In the genomic region with DNA sequence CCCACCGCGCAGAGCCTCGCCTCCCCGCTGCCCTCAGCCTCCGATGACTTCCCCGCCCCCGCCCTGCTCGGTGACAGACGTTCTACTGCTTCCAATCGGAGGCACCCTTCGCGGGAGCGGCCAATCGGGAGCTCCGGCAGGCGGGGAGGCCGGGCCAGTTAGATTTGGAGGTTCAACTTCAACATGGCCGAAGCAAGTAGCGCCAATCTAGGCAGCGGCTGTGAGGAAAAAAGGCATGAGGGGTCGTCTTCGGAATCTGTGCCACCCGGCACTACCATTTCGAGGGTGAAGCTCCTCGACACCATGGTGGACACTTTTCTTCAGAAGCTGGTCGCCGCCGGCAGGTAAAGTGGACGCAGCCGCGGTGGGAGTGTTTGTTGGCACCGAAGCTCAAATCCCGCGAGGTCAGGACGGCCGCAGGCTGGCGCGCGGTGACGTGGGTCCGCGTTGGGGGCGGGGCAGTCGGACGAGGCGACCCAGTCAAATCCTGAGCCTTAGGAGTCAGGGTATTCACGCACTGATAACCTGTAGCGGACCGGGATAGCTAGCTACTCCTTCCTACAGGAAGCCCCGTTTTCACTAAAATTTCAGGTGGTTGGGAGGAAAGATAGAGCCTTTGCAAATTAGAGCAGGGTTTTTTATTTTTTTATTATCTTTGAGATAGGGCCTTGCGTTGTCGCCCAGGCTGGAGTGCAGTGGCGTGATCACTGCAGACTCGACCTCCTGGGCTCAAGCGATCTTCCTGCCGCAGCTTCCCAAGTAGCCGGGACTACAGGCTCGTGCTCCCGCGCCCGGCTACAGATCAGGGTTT, we compare ENCODE assay signal across 1 cellular context.
TF ChIP-seq lines count a peak whose summit lies in the region.

A gene with protein sequence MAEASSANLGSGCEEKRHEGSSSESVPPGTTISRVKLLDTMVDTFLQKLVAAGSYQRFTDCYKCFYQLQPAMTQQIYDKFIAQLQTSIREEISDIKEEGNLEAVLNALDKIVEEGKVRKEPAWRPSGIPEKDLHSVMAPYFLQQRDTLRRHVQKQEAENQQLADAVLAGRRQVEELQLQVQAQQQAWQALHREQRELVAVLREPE (plus strand): TSS at position 175 of the 811 bp plus-strand sequence. CDS start 9 bp downstream, at position 184.

TF ChIP-seq in HepG2, 621 proteins besides CTCF, POLR2A, EP300 and RAD21 (continued from another document and continues in another):
- TF ChIP-seq, protein P1, sequence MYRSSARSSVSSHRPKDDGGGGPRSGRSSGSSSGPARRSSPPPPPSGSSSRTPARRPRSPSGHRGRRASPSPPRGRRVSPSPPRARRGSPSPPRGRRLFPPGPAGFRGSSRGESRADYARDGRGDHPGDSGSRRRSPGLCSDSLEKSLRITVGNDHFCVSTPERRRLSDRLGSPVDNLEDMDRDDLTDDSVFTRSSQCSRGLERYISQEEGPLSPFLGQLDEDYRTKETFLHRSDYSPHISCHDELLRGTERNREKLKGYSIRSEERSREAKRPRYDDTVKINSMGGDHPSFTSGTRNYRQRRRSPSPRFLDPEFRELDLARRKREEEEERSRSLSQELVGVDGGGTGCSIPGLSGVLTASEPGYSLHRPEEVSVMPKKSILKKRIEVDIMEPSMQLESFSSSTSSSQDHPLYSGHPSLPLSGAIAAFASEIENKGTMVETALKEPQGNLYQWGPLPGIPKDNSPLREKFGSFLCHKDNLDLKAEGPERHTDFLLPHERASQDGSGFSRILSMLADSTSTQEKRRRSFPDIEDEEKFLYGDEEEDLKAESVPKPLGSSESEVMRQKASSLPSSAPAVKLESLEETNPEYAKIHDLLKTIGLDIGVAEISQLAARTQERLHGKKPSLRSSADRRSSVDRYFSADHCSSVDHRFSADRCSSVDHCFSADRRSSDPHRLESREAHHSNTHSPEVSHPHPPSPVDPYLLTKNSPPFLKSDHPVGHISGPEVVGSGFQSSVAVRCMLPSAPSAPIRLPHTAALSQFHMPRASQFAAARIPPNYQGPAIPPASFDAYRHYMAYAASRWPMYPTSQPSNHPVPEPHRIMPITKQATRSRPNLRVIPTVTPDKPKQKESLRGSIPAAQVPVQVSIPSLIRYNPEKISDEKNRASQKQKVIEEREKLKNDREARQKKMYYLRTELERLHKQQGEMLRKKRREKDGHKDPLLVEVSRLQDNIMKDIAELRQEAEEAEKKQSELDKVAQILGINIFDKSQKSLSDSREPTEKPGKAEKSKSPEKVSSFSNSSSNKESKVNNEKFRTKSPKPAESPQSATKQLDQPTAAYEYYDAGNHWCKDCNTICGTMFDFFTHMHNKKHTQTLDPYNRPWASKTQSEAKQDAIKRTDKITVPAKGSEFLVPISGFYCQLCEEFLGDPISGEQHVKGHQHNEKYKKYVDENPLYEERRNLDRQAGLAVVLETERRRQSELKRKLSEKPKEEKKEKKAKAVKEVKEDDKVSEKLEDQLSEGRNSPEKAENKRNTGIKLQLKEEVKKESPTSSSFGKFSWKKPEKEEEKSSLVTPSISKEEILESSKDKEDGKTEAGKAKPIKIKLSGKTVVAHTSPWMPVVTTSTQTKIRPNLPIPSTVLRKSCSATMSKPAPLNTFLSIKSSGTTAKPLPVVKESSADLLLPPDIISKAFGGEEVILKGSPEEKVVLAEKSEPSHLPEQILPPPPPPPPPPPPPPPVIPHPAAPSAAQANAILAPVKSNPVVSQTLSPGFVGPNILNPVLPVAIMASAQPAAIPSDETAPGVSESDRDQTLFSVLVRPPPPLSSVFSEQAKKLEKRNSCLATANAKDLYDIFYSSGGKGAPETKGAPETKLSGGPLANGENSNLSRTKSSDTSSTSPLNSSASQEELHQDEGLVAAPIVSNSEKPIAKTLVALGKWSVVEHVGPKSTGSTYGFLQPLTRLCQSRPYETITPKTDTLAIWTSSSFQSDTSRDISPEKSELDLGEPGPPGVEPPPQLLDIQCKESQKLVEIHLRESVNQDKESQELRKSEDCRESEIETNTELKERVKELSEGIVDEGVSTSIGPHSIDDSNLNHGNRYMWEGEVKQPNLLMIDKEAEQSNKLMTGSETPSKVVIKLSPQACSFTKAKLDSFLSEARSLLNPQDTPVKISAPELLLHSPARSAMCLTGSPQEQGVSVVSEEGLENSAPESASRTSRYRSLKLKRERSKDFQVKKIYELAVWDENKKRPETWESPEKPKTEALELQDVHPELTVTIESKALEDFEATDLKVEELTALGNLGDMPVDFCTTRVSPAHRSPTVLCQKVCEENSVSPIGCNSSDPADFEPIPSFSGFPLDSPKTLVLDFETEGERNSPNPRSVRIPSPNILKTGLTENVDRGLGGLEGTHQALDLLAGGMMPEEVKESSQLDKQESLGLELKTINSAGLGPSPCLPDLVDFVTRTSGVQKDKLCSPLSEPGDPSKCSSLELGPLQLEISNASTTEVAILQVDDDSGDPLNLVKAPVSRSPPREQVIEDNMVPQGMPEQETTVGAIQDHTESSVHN (CRISPR knock-in tag; IDR thresholded peaks at IDR 0.05), result peak; percentile 87
- TF ChIP-seq PAWR (CRISPR knock-in tag; IDR thresholded peaks at IDR 0.05; ENCODE audit: borderline replicate concordance), result no peak
- TF ChIP-seq, protein P2, sequence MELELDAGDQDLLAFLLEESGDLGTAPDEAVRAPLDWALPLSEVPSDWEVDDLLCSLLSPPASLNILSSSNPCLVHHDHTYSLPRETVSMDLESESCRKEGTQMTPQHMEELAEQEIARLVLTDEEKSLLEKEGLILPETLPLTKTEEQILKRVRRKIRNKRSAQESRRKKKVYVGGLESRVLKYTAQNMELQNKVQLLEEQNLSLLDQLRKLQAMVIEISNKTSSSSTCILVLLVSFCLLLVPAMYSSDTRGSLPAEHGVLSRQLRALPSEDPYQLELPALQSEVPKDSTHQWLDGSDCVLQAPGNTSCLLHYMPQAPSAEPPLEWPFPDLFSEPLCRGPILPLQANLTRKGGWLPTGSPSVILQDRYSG (CRISPR knock-in tag; IDR thresholded peaks at IDR 0.05), result no peak
- TF ChIP-seq, protein P3, sequence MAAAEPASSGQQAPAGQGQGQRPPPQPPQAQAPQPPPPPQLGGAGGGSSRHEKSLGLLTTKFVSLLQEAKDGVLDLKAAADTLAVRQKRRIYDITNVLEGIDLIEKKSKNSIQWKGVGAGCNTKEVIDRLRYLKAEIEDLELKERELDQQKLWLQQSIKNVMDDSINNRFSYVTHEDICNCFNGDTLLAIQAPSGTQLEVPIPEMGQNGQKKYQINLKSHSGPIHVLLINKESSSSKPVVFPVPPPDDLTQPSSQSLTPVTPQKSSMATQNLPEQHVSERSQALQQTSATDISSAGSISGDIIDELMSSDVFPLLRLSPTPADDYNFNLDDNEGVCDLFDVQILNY (CRISPR knock-in tag; conservative IDR thresholded peaks at IDR 0.05), result peak; percentile 58; the same call in 1 of the 2 replicates
- TF ChIP-seq ZNF350 (CRISPR knock-in tag; IDR thresholded peaks at IDR 0.05; ENCODE audit: borderline replicate concordance, low read depth), result peak; percentile 83; the same call in 1 of the 2 replicates
- TF ChIP-seq ADNP (CRISPR knock-in tag; IDR thresholded peaks at IDR 0.05), result no peak
- TF ChIP-seq MAF1 (CRISPR knock-in tag; IDR thresholded peaks at IDR 0.05; ENCODE audit: borderline replicate concordance), result no peak
- TF ChIP-seq ZMAT3 (CRISPR knock-in tag; conservative IDR thresholded peaks at IDR 0.05), result peak; percentile 69
- peak; percentile 87 for TF ChIP-seq SPEN (CRISPR knock-in tag; IDR thresholded peaks at IDR 0.05; ENCODE audit: low read depth)
- TF ChIP-seq, protein P4, sequence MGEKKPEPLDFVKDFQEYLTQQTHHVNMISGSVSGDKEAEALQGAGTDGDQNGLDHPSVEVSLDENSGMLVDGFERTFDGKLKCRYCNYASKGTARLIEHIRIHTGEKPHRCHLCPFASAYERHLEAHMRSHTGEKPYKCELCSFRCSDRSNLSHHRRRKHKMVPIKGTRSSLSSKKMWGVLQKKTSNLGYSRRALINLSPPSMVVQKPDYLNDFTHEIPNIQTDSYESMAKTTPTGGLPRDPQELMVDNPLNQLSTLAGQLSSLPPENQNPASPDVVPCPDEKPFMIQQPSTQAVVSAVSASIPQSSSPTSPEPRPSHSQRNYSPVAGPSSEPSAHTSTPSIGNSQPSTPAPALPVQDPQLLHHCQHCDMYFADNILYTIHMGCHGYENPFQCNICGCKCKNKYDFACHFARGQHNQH (CRISPR knock-in tag; IDR thresholded peaks at IDR 0.05), result peak; percentile 59; the same call in 1 of the 2 replicates
- no peak for TF ChIP-seq NPAS2 (CRISPR knock-in tag; IDR thresholded peaks at IDR 0.05; ENCODE audit: borderline replicate concordance)
- no peak for TF ChIP-seq ZNF776 (CRISPR knock-in tag; IDR thresholded peaks at IDR 0.05)
- TF ChIP-seq, protein P5, sequence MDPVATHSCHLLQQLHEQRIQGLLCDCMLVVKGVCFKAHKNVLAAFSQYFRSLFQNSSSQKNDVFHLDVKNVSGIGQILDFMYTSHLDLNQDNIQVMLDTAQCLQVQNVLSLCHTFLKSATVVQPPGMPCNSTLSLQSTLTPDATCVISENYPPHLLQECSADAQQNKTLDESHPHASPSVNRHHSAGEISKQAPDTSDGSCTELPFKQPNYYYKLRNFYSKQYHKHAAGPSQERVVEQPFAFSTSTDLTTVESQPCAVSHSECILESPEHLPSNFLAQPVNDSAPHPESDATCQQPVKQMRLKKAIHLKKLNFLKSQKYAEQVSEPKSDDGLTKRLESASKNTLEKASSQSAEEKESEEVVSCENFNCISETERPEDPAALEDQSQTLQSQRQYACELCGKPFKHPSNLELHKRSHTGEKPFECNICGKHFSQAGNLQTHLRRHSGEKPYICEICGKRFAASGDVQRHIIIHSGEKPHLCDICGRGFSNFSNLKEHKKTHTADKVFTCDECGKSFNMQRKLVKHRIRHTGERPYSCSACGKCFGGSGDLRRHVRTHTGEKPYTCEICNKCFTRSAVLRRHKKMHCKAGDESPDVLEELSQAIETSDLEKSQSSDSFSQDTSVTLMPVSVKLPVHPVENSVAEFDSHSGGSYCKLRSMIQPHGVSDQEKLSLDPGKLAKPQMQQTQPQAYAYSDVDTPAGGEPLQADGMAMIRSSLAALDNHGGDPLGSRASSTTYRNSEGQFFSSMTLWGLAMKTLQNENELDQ (CRISPR knock-in tag; IDR thresholded peaks at IDR 0.05; ENCODE audit: borderline replicate concordance), result no peak
- TF ChIP-seq, protein P6, sequence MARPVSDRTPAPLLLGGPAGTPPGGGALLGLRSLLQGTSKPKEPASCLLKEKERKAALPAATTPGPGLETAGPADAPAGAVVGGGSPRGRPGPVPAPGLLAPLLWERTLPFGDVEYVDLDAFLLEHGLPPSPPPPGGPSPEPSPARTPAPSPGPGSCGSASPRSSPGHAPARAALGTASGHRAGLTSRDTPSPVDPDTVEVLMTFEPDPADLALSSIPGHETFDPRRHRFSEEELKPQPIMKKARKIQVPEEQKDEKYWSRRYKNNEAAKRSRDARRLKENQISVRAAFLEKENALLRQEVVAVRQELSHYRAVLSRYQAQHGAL (CRISPR knock-in tag; IDR thresholded peaks at IDR 0.05; ENCODE audit: not compliant biosample characterization), result peak; percentile 65
- TF ChIP-seq MED13 (CRISPR knock-in tag; IDR thresholded peaks at IDR 0.05), result no peak; the same call in 1 of the 2 replicates
- TF ChIP-seq, protein P7, sequence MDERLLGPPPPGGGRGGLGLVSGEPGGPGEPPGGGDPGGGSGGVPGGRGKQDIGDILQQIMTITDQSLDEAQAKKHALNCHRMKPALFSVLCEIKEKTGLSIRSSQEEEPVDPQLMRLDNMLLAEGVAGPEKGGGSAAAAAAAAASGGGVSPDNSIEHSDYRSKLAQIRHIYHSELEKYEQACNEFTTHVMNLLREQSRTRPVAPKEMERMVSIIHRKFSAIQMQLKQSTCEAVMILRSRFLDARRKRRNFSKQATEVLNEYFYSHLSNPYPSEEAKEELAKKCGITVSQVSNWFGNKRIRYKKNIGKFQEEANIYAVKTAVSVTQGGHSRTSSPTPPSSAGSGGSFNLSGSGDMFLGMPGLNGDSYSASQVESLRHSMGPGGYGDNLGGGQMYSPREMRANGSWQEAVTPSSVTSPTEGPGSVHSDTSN (CRISPR knock-in tag; IDR thresholded peaks at IDR 0.05), result peak; percentile 89
- TF ChIP-seq, protein P8, sequence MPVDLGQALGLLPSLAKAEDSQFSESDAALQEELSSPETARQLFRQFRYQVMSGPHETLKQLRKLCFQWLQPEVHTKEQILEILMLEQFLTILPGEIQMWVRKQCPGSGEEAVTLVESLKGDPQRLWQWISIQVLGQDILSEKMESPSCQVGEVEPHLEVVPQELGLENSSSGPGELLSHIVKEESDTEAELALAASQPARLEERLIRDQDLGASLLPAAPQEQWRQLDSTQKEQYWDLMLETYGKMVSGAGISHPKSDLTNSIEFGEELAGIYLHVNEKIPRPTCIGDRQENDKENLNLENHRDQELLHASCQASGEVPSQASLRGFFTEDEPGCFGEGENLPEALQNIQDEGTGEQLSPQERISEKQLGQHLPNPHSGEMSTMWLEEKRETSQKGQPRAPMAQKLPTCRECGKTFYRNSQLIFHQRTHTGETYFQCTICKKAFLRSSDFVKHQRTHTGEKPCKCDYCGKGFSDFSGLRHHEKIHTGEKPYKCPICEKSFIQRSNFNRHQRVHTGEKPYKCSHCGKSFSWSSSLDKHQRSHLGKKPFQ (CRISPR knock-in tag; IDR thresholded peaks at IDR 0.05; ENCODE audit: insufficient replicate concordance), result peak; percentile 46
- no peak for TF ChIP-seq ATF7 (IDR thresholded peaks at IDR 0.05)
- TF ChIP-seq ATF7 (CRISPR knock-in tag; IDR thresholded peaks at IDR 0.05), result peak; percentile 44; the same call in 1 of the 2 replicates
- no peak; the same call in 1 of the 2 replicates for TF ChIP-seq ZNF747 (CRISPR knock-in tag; IDR thresholded peaks at IDR 0.05; ENCODE audit: borderline replicate concordance)
- peak; percentile 88 for TF ChIP-seq ATF1 (CRISPR knock-in tag; IDR thresholded peaks at IDR 0.05)
- no peak; the same call in 1 of the 2 replicates for TF ChIP-seq MTF1 (CRISPR knock-in tag; IDR thresholded peaks at IDR 0.05)
- TF ChIP-seq ZNF703 (CRISPR knock-in tag; IDR thresholded peaks at IDR 0.05; ENCODE audit: borderline replicate concordance), result no peak
- TF ChIP-seq, protein P9, sequence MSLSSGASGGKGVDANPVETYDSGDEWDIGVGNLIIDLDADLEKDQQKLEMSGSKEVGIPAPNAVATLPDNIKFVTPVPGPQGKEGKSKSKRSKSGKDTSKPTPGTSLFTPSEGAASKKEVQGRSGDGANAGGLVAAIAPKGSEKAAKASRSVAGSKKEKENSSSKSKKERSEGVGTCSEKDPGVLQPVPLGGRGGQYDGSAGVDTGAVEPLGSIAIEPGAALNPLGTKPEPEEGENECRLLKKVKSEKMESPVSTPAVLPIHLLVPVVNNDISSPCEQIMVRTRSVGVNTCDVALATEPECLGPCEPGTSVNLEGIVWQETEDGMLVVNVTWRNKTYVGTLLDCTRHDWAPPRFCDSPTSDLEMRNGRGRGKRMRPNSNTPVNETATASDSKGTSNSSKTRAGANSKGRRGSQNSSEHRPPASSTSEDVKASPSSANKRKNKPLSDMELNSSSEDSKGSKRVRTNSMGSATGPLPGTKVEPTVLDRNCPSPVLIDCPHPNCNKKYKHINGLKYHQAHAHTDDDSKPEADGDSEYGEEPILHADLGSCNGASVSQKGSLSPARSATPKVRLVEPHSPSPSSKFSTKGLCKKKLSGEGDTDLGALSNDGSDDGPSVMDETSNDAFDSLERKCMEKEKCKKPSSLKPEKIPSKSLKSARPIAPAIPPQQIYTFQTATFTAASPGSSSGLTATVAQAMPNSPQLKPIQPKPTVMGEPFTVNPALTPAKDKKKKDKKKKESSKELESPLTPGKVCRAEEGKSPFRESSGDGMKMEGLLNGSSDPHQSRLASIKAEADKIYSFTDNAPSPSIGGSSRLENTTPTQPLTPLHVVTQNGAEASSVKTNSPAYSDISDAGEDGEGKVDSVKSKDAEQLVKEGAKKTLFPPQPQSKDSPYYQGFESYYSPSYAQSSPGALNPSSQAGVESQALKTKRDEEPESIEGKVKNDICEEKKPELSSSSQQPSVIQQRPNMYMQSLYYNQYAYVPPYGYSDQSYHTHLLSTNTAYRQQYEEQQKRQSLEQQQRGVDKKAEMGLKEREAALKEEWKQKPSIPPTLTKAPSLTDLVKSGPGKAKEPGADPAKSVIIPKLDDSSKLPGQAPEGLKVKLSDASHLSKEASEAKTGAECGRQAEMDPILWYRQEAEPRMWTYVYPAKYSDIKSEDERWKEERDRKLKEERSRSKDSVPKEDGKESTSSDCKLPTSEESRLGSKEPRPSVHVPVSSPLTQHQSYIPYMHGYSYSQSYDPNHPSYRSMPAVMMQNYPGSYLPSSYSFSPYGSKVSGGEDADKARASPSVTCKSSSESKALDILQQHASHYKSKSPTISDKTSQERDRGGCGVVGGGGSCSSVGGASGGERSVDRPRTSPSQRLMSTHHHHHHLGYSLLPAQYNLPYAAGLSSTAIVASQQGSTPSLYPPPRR (CRISPR knock-in tag; IDR thresholded peaks at IDR 0.05; ENCODE audit: borderline replicate concordance), result no peak
- TF ChIP-seq BORCS8-MEF2B (CRISPR knock-in tag; IDR thresholded peaks at IDR 0.05), result peak; percentile 55
